ENCODE assay signal across 12 cellular contexts in genomic region chr6:73581293-73581692, GRCh38.
DNase-seq lines count a peak whose midpoint lies in the region; ATAC-seq and TF ChIP-seq lines count a peak whose summit lies in the region.
"Had no signal": no experiment of that assay in that cellular context is flagged by ENCODE, and none has a peak within 500 bp of the region (broad histone marks: within the 10 kb centered on the region; RNA-seq: fewer than 3 reads in every experiment).

No MANE protein-coding gene starts in this region.

- H2AFZ ChIP-seq in SK-N-SH (ENCODE audit: low read depth) = no peak overlapping the region
- no peak overlapping the region for H2AFZ ChIP-seq in mesenchymal stem cell (ENCODE audit: low read depth, low read length)

- peaks cover 7 to 11% (median 9%) of the 10 kb centered on the region in 5 experiments for H3K9me3 Mint-ChIP-seq in brain

- H3K4ac ChIP-seq in mesenchymal stem cell (ENCODE audit: low read depth in 1 of 2, low read length in 2 of 2) = no peak overlapping the region

- TF ChIP-seq RAD21 in SK-N-SH (IDR thresholded peaks at IDR 0.05; ENCODE audit: low read length) = no peak

- TF ChIP-seq CTCF in SK-N-SH (IDR thresholded peaks at IDR 0.05) (no peak), brain (conservative IDR thresholded peaks at IDR 0.05) (no peak), testis (IDR thresholded peaks at IDR 0.05) (no peak)

- CTCF ChIA-PET in SK-N-SH (lab: Yijun Ruan, JAX) = interaction anchor here (0.8 kb wide), 1 partner anchor 29 kb away, joined by 3 read pairs; no protein-coding TSS in a partner anchor

- H3K9me3 ChIP-seq in SK-N-SH = no peaks in the 10 kb centered on the region
- no peaks in the 10 kb centered on the region for H3K9me3 ChIP-seq in mesenchymal stem cell (ENCODE audit: control insufficient read depth, low read length)
- H3K9me3 ChIP-seq in testis = no peaks in the 10 kb centered on the region
- H3K9me3 ChIP-seq: ovary had no signal

- H4K8ac ChIP-seq in mesenchymal stem cell (ENCODE audit: low read length) = no peak overlapping the region

- TF ChIP-seq POLR2A in testis (IDR thresholded peaks at IDR 0.05) = no peak

- H3K36me3 ChIP-seq in SK-N-SH (replicated peaks in 1 of 2; ENCODE audit: control insufficient read depth in 1 of 2, insufficient read depth in 2 of 2, low read length in 1 of 2) (no peaks in the 10 kb centered on the region), mesenchymal stem cell (ENCODE audit: control insufficient read depth in 1 of 2, insufficient read depth in 2 of 2, low read depth in 1 of 2, low read length in 2 of 2) (no peaks in the 10 kb centered on the region), testis (ENCODE audit: low read depth, missing control alignments) (no peaks in the 10 kb centered on the region)
- H3K36me3 ChIP-seq: ovary had no signal

- H3F3A ChIP-seq in SK-N-SH (replicated peaks; ENCODE audit: insufficient read depth) = peaks cover 49% of the 10 kb centered on the region

- H3K36me3 Mint-ChIP-seq in brain = peaks cover 6% of the 10 kb centered on the region

- H3K23ac ChIP-seq in mesenchymal stem cell (ENCODE audit: low read length in 2 of 2) = no peak overlapping the region

- no peak overlapping the region for H2BK120ac ChIP-seq in mesenchymal stem cell (ENCODE audit: low read depth, low read length)

- H4K20me1 ChIP-seq in SK-N-SH (ENCODE audit: insufficient read depth) = no peaks in the 10 kb centered on the region

- POLR2A ChIA-PET in SK-N-SH (lab: Yijun Ruan, JAX) = no interaction called here

- H3K9ac ChIP-seq in SK-N-SH (peak overlapping the region; percentile 92), mesenchymal stem cell (ENCODE audit: low read length) (peak overlapping the region; percentile 93)

- no peak overlapping the region for H4K91ac ChIP-seq in mesenchymal stem cell (ENCODE audit: low read length)

- no peak overlapping the region for H2BK15ac ChIP-seq in mesenchymal stem cell (ENCODE audit: low read depth, poor library complexity, severe bottlenecking)

- H3K4me1 ChIP-seq in SK-N-SH (ENCODE audit: control insufficient read depth in 1 of 2, insufficient read depth in 2 of 2, low read depth in 1 of 2, low read length in 1 of 2) (peaks cover 6 to 28% of the 10 kb centered on the region in 2 experiments; a peak in 3 of 4 replicates), mesenchymal stem cell (ENCODE audit: control insufficient read depth, insufficient read depth, low read depth, low read length) (peaks cover 10% of the 10 kb centered on the region), testis (peaks cover 34% of the 10 kb centered on the region)

- H2BK12ac ChIP-seq in mesenchymal stem cell (ENCODE audit: low read length in 2 of 2) = no peak overlapping the region

- peak overlapping the region in 4 of 5 experiments; percentile 95 to 98 (median 98) for H3K27ac Mint-ChIP-seq in brain

- H3K4me3 Mint-ChIP-seq in brain = peak overlapping the region in 1 of 5 experiments; percentile 78

- H3K79me2 ChIP-seq in SK-N-SH (ENCODE audit: insufficient read depth) = no peaks in the 10 kb centered on the region

- ATAC-seq in SK-N-SH treated with all-trans-retinoic acid at 6 μM for 48 hours (no peak), HG03175 (IDR thresholded peaks at IDR 0.05; ENCODE audit: unreplicated experiment) (no peak)

- H3K27me3 Mint-ChIP-seq in brain = no peaks in the 10 kb centered on the region

- no peaks in the 10 kb centered on the region for H3K27me3 ChIP-seq in SK-N-SH (ENCODE audit: insufficient read depth)
- no peaks in the 10 kb centered on the region for H3K27me3 ChIP-seq in mesenchymal stem cell (ENCODE audit: control insufficient read depth in 1 of 2, insufficient read depth in 1 of 2, low read length in 2 of 2)
- H3K27me3 ChIP-seq in testis = no peaks in the 10 kb centered on the region
- H3K27me3 ChIP-seq: ovary had no signal

- intact Hi-C loops in testis (cut with DNase I; ENCODE audit: low total_unique reads) = loop anchor here (10.0 kb wide), 1 partner anchor 56 kb away; the partner anchor contains the start of gene EEF1A1

- no peaks in the 10 kb centered on the region for H3K9me2 ChIP-seq in SK-N-SH

- H2AK5ac ChIP-seq in mesenchymal stem cell (ENCODE audit: low read length, severe bottlenecking) = peak overlapping the region; percentile 100

- TF ChIP-seq EP300 in SK-N-SH (IDR thresholded peaks at IDR 0.05; ENCODE audit: borderline replicate concordance in 1 of 2, low read depth in 1 of 2, low read length in 1 of 2) = no peak

- H3K4me3 ChIP-seq in SK-N-SH (ENCODE audit: low read depth in 2 of 2, low read length in 1 of 2) (peak overlapping the region in 1 of 2 experiments; percentile 56; a peak in 1 of 4 replicates), mesenchymal stem cell (ENCODE audit: insufficient read depth in 1 of 2, low read depth in 1 of 2, low read length in 2 of 2) (peak overlapping the region in 1 of 2 experiments; percentile 64), testis (no peak overlapping the region)

- H3K18ac ChIP-seq in mesenchymal stem cell (ENCODE audit: low read depth in 1 of 2, low read length in 2 of 2) = peak overlapping the region in 1 of 2 experiments; percentile 100

- H3K4me1 Mint-ChIP-seq in brain = peaks cover 52% of the 10 kb centered on the region

- no peaks in the 10 kb centered on the region for H3K79me1 ChIP-seq in mesenchymal stem cell (replicated peaks; ENCODE audit: low read length, poor library complexity, severe bottlenecking)

- no peak overlapping the region for H3K14ac ChIP-seq in mesenchymal stem cell (ENCODE audit: low read length in 2 of 2)

- H3K4me2 ChIP-seq in SK-N-SH (peak overlapping the region; percentile 72; the same call in 1 of the 2 replicates), mesenchymal stem cell (ENCODE audit: low read length, poor library complexity, severe bottlenecking) (no peak overlapping the region)

- DNase-seq in SK-N-SH (no peak), mesenchymal stem cell (no peak), testis (no peak), NCI-H2227 treated with DMSO at 0.1 percent for 48 hours (lab: John Stamatoyannopoulos, UW) (no peak), AML-193 (lab: John Stamatoyannopoulos, UW) (no peak)
- DNase-seq: activated CD4-positive, alpha-beta T cell treated with anti-CD3 and anti-CD28 coated beads, Interleukin-2, amount 50 U/mL, for 48 hours; NCI-H524 had no signal

- no peak overlapping the region for H2BK5ac ChIP-seq in mesenchymal stem cell (ENCODE audit: low read depth, low read length, poor library complexity, severe bottlenecking)

- 92% methylated on average over 2 of the region's 2 CpGs for WGBS in SK-N-SH (ENCODE audit: low lambda C conversion rate)
- WGBS in mesenchymal stem cell = 91% methylated on average over 2 of the region's 2 CpGs
- WGBS in testis, 2 donors = 76 to 100% methylated on average over 2 of the region's 2 CpGs

- H3K27ac ChIP-seq in SK-N-SH (ENCODE audit: low read depth in 2 of 2, low read length in 1 of 2) (peak overlapping the region; percentile 79 to 99; a peak in 3 of 4 replicates), mesenchymal stem cell (ENCODE audit: low read length, poor library complexity, severe bottlenecking) (peak overlapping the region; percentile 98), testis (peak overlapping the region; percentile 77 to 96)
- H3K27ac ChIP-seq: 22Rv1 had no signal

TF ChIP-seq in SK-N-SH, 30 proteins besides CTCF, POLR2A, EP300 and RAD21:
- TF ChIP-seq TCF12 (IDR thresholded peaks at IDR 0.05) = no peak
- no peak for TF ChIP-seq CHD2 (IDR thresholded peaks at IDR 0.05; ENCODE audit: low read length, partially characterized antibody)
TF ChIP-seq in SK-N-SH: peak in this region for 0.

TF ChIP-seq in SK-N-SH treated with all-trans-retinoic acid at 6 μM for 48 hours, 23 proteins besides CTCF, POLR2A, EP300 and RAD21:
- TF ChIP-seq BACH2 (CRISPR knock-in tag; IDR thresholded peaks at IDR 0.05; ENCODE audit: borderline replicate concordance) (no peak), CREB5 (CRISPR knock-in tag; IDR thresholded peaks at IDR 0.05; ENCODE audit: low read depth) (no peak), RARB (CRISPR knock-in tag; IDR thresholded peaks at IDR 0.05) (no peak), ARNTL (CRISPR knock-in tag; IDR thresholded peaks at IDR 0.05; ENCODE audit: borderline replicate concordance, low read depth) (no peak), ISL1 (CRISPR knock-in tag; IDR thresholded peaks at IDR 0.05) (no peak), TCF4 (CRISPR knock-in tag; IDR thresholded peaks at IDR 0.05; ENCODE audit: borderline replicate concordance) (no peak)
TF ChIP-seq in SK-N-SH treated with all-trans-retinoic acid at 6 μM for 48 hours: peak in this region for 0.
